In genomic region chr3:46442591-46443530, GRCh38 we compare ENCODE assay signal across 2 cellular contexts.
TF ChIP-seq lines count a peak whose summit lies in the region.

No MANE protein-coding gene starts in this region.

TF ChIP-seq in K562, 482 proteins besides CTCF, POLR2A, EP300 and RAD21 (continued from another document):
- TF ChIP-seq FOXO4 (CRISPR knock-in tag; IDR thresholded peaks at IDR 0.05) (no peak), CBFB (CRISPR knock-in tag; IDR thresholded peaks at IDR 0.05) (no peak), SRF (CRISPR knock-in tag; IDR thresholded peaks at IDR 0.05) (no peak), NFIC (IDR thresholded peaks at IDR 0.05) (0 out of 2 replicates have a peak, but pooled peaks have one; percentile 12), SAFB (IDR thresholded peaks at IDR 0.05; ENCODE audit: borderline replicate concordance, low read depth, low read length) (no peak), RREB1 (CRISPR knock-in tag; IDR thresholded peaks at IDR 0.05) (peak; percentile 14; the same call in 1 of the 2 replicates)

TF ChIP-seq in HEK293T, 16 proteins besides CTCF, POLR2A, EP300 and RAD21 (continued from another document):
- TF ChIP-seq PKNOX1 (IDR thresholded peaks at IDR 0.05) = no peak
